8 cellular contexts compared by ENCODE assay signal in genomic region chr6:142537612-142538478, GRCh38.
DNase-seq lines count a peak whose midpoint lies in the region; ATAC-seq, FAIRE-seq and TF ChIP-seq lines count a peak whose summit lies in the region.

No MANE protein-coding gene starts in this region.

- H3K4me2 ChIP-seq in A549: peak overlapping the region; percentile 25; the same call in 1 of the 3 replicates

- ATAC-seq in A549: peak in 1 of 2 experiments; percentile 67; a peak in 3 of 6 replicates
- ATAC-seq in HG02938 (IDR thresholded peaks at IDR 0.05; ENCODE audit: unreplicated experiment): no peak
- ATAC-seq in HG03025 (IDR thresholded peaks at IDR 0.05; ENCODE audit: low FRiP score, unreplicated experiment): no peak
- no peak for ATAC-seq in HG02885 (IDR thresholded peaks at IDR 0.05; ENCODE audit: poor library complexity, unreplicated experiment)

- no peak for TF ChIP-seq EP300 in A549 (IDR thresholded peaks at IDR 0.05)

- H3K9me3 ChIP-seq in A549: 0 out of 3 replicates have a peak, but pooled peaks cover 4% of the 10 kb centered on the region

- H3K4me3 ChIP-seq in A549 (no peak overlapping the region), fibroblast of mammary gland (ENCODE audit: control insufficient read depth, low read depth, low read length) (no peak overlapping the region)

- no peak overlapping the region for H3K27ac ChIP-seq in A549

- TF ChIP-seq POLR2A in A549 (IDR thresholded peaks at IDR 0.05; ENCODE audit: low read length): no peak

- FAIRE-seq in A549 (lab: Jason Lieb, UNC): no peak

- H3K4me1 ChIP-seq in A549: 0 out of 3 replicates have a peak, but pooled peaks cover 5% of the 10 kb centered on the region

- TF ChIP-seq RAD21 in A549 (conservative IDR thresholded peaks at IDR 0.05 in 1 of 2, IDR thresholded peaks at IDR 0.05 in 1 of 2): peak; percentile 39 to 69; a peak in 3 of 5 replicates

- TF ChIP-seq CTCF in A549 (IDR thresholded peaks at IDR 0.05): peak; percentile 33; the same call in 1 of the 3 replicates
- TF ChIP-seq CTCF in fibroblast of mammary gland (conservative IDR thresholded peaks at IDR 0.05; ENCODE audit: control insufficient read depth, insufficient read depth, low read depth, low read length): peak; percentile 65

- POLR2A ChIA-PET in A549 (lab: Yijun Ruan, JAX): no interaction called here

- CTCF ChIA-PET in A549 (lab: Yijun Ruan, JAX): no interaction called here

- 31% methylated on average over 10 of the region's 11 CpGs for WGBS in A549 (ENCODE audit: missing lambda C conversion rate)

- peak in 1 of 2 experiments; percentile 48 for DNase-seq in A549 (ENCODE audit: low read depth in 1 of 2, low spot score in 1 of 2)
- DNase-seq in ELF-1 (ENCODE audit: low read depth, low spot score): peak; percentile 40
- peak; percentile 9 to 40 for DNase-seq in NOMO-1 (lab: John Stamatoyannopoulos, UW; ENCODE audit: unreplicated experiment in 2 of 2)
- peak; percentile 42 for DNase-seq in fibroblast of mammary gland (ENCODE audit: low read depth)
- no peak for DNase-seq in NCI-H510A (lab: John Stamatoyannopoulos, UW)

TF ChIP-seq in A549, 52 proteins besides CTCF, POLR2A, EP300 and RAD21:
- TF ChIP-seq SMC3 (IDR thresholded peaks at IDR 0.05) (0 out of 3 replicates have a peak, but pooled peaks have one; percentile 18), ZSCAN20 (CRISPR knock-in tag; IDR thresholded peaks at IDR 0.05) (no peak)
TF ChIP-seq in A549: peak in this region for 1.
